15 cellular contexts compared by ENCODE assay signal in genomic region chr12:111867531-111867930, GRCh38.
"Had no signal": no experiment of that assay in that cellular context is flagged by ENCODE, and none has a peak within 500 bp of the region (broad histone marks: within the 10 kb centered on the region; RNA-seq: fewer than 3 reads in every experiment).

No MANE protein-coding gene starts in this region.

- H3K9me3 Mint-ChIP-seq: activated B cell treated with CpG ODN at 0.5 μM for 24 hours; activated naive CD8-positive, alpha-beta T cell treated with anti-CD3 and anti-CD28 coated beads for 36 hours; T-helper 1 cell treated with Interleukin-12 subunit alpha and Interleukin-12 subunit beta and Interleukin-4 antibody, amounts not matched to agents 30 μg/mL and 1 μg/mL, for 36 hours had no signal

- DNase-seq: activated B cell treated with CpG ODN at 0.5 μM for 24 hours; activated CD4-positive, alpha-beta T cell treated with anti-CD3 and anti-CD28 coated beads, Interleukin-2, amount 10 ng/mL, durations not matched to agents 24 days and 14 days; activated CD8-positive, alpha-beta memory T cell treated with anti-CD3 and anti-CD28 coated beads, Interleukin-2, amount 10 ng/mL, durations not matched to agents 7 days and 5 days; activated naive CD8-positive, alpha-beta T cell treated with anti-CD3 and anti-CD28 coated beads for 36 hours; foreskin melanocyte; head of caudate nucleus; islet precursor cell; left lung; mesenchymal stem cell; ovary; stimulated activated CD4-positive, alpha-beta T cell treated with anti-CD3 and anti-CD28 coated beads, Interleukin-2, amount 100 ng/mL, for 48 hours; stimulated activated naive CD8-positive, alpha-beta T cell treated with anti-CD3 and anti-CD28 coated beads, Interleukin-15, Interleukin-2, amounts not matched to agents 100 U/mL and 50 U/mL, for 24 hours had no signal

- H3K36me3 ChIP-seq: ovary had no signal

- ATAC-seq: activated CD8-positive, alpha-beta memory T cell treated with anti-CD3 and anti-CD28 coated beads, Interleukin-2, amount 10 ng/mL, durations not matched to agents 7 days and 5 days; left lung; SK-N-SH treated with all-trans-retinoic acid at 6 μM for 48 hours; stimulated activated naive CD8-positive, alpha-beta T cell treated with anti-CD3 and anti-CD28 coated beads, Interleukin-15, Interleukin-2, amounts not matched to agents 100 U/mL and 50 U/mL, for 24 hours had no signal

- H3K9me3 ChIP-seq: left lung, ovary, suprapubic skin had no signal

- H3K4me3 Mint-ChIP-seq: activated B cell treated with CpG ODN at 0.5 μM for 24 hours; activated CD4-positive, alpha-beta T cell treated with anti-CD3 and anti-CD28 coated beads, Interleukin-2, amount 10 ng/mL, durations not matched to agents 24 days and 14 days; activated CD8-positive, alpha-beta memory T cell treated with anti-CD3 and anti-CD28 coated beads, Interleukin-2, amount 10 ng/mL, durations not matched to agents 7 days and 5 days; activated naive CD8-positive, alpha-beta T cell treated with anti-CD3 and anti-CD28 coated beads for 36 hours; T-helper 1 cell treated with Interleukin-12 subunit alpha and Interleukin-12 subunit beta and Interleukin-4 antibody, amounts not matched to agents 30 μg/mL and 1 μg/mL, for 36 hours had no signal

- H3K4me3 ChIP-seq: left lung, ovary, suprapubic skin had no signal

- H3K27me3 Mint-ChIP-seq: activated B cell treated with CpG ODN at 0.5 μM for 24 hours; activated CD4-positive, alpha-beta T cell treated with anti-CD3 and anti-CD28 coated beads, Interleukin-2, amount 10 ng/mL, durations not matched to agents 24 days and 14 days; activated CD8-positive, alpha-beta memory T cell treated with anti-CD3 and anti-CD28 coated beads, Interleukin-2, amount 10 ng/mL, durations not matched to agents 7 days and 5 days; activated naive CD8-positive, alpha-beta T cell treated with anti-CD3 and anti-CD28 coated beads for 36 hours had no signal

- H3K4me1 Mint-ChIP-seq: activated B cell treated with CpG ODN at 0.5 μM for 24 hours; activated CD8-positive, alpha-beta memory T cell treated with anti-CD3 and anti-CD28 coated beads, Interleukin-2, amount 10 ng/mL, durations not matched to agents 7 days and 5 days had no signal

- H3K4me1 ChIP-seq: left lung, suprapubic skin had no signal

- H3K27ac Mint-ChIP-seq: activated B cell treated with CpG ODN at 0.5 μM for 24 hours; activated CD4-positive, alpha-beta T cell treated with anti-CD3 and anti-CD28 coated beads, Interleukin-2, amount 10 ng/mL, durations not matched to agents 24 days and 14 days; activated naive CD8-positive, alpha-beta T cell treated with anti-CD3 and anti-CD28 coated beads for 36 hours; T-helper 1 cell treated with Interleukin-12 subunit alpha and Interleukin-12 subunit beta and Interleukin-4 antibody, amounts not matched to agents 30 μg/mL and 1 μg/mL, for 36 hours had no signal

- H3K27me3 ChIP-seq: left lung, ovary, suprapubic skin had no signal

- H3K27ac ChIP-seq: left lung, ovary, suprapubic skin had no signal
